In the genomic region with DNA sequence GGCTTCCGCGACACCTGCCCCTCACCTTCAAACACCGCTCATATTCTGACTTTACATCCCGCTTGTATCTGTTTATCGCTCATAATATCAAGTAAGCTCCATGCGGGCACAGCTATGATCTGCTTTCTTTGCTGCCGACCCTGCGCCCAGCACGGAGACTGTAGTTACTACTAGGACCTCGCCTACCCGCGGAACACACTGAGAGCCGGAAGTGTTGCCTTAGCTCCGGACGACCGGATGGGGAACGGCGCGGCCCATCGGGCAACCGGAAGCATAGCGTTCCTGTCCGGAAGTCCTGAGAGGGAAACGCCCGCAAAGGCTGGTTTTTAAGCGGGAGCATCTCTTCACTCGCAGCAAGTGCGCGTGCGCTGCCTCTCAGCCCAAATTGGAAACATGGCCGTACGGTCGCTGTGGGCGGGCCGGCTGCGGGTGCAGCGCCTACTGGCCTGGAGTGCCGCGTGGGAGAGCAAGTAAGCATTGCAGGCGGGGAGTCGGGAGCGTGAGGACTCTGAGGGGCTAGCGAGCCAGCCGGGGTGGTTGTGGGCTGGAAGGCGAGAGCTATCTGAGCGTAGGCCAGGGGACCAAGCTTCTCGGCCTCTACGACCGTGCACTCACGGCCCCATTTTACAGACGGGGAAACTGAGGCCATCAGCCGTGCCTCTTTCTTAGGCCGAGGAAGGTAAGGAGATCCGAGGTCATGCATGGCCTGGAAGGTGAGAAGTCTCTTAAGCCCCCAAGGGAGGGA, we compare ENCODE assay signal across 8 cellular contexts. TPM values are rescaled to one million over a fixed set of nuclear protein-coding genes. Genes with fewer than 3 reads are reported as not detected.
A peak's percentile ranks its signal among the peaks of the same experiment; 100 is the strongest.
DNase-seq lines count a peak whose midpoint lies in the region; ATAC-seq and TF ChIP-seq lines count a peak whose summit lies in the region.

A gene with protein sequence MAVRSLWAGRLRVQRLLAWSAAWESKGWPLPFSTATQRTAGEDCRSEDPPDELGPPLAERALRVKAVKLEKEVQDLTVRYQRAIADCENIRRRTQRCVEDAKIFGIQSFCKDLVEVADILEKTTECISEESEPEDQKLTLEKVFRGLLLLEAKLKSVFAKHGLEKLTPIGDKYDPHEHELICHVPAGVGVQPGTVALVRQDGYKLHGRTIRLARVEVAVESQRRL (plus strand): TSS at position 353 of the 745 bp plus-strand sequence. CDS start 41 bp downstream, at position 394.

- no peak for TF ChIP-seq CTCF in C4-2B (conservative IDR thresholded peaks at IDR 0.05)
- peak in 41 of 56 donors; percentile 2 to 61 (median 33) for TF ChIP-seq CTCF in dorsolateral prefrontal cortex (IDR thresholded peaks at IDR 0.05 in 54 of 56, conservative IDR thresholded peaks at IDR 0.05 in 2 of 56; ENCODE audit: low read depth in 1 of 56, partially characterized antibody in 56 of 56)
- TF ChIP-seq CTCF in lower leg skin (IDR thresholded peaks at IDR 0.05): no peak

- H3K4me3 ChIP-seq in dorsolateral prefrontal cortex: peak within 1 kb of the TSS; percentile 64 to 98 (median 89)
- peak within 1 kb of the TSS; percentile 78 for H3K4me3 ChIP-seq in lower leg skin (ENCODE audit: low read depth, poor library complexity, severe bottlenecking)

- H3K27me3 ChIP-seq in dorsolateral prefrontal cortex: peaks cover 0 to 16% (median 0%) of the 10 kb centered on the region in 45 donors

- DNase-seq in NCI-H82 (lab: John Stamatoyannopoulos, UW) (peak; percentile 97), dorsolateral prefrontal cortex (peak; percentile 92 to 97 (median 96)), lower leg skin (ENCODE audit: low spot score in 2 of 2) (peak; percentile 94 to 98)
- peak; percentile 95 to 96 for DNase-seq in activated CD4-positive, alpha-beta T cell treated with anti-CD3 and anti-CD28 coated beads, Interleukin-2, amount 50 U/mL, for 48 hours
- DNase-seq in stimulated activated CD4-positive, alpha-beta T cell treated with anti-CD3 and anti-CD28 coated beads, Interleukin-4, amount 100 ng/mL, for 48 hours (ENCODE audit: low read depth in 2 of 2): peak; percentile 88 to 94

- intact Hi-C loops in dorsolateral prefrontal cortex (cut with DNase I) (loop anchor here (1.0 to 5.0 kb wide), 4 partner anchors 12 to 657 kb away; a partner anchor contains a TSS), lower leg skin (cut with DNase I; ENCODE audit: low total_unique reads) (no loop called here)

- H3K27ac ChIP-seq in C4-2B (peak within 1 kb of the TSS; percentile 89), dorsolateral prefrontal cortex (peak within 1 kb of the TSS; percentile 6 to 94 (median 84))

- WGBS in lower leg skin, 2 donors: 0 to 1% methylated on average over 47 to 50 of the region's 54 CpGs

- peak; percentile 95 for ATAC-seq in GM19372 (IDR thresholded peaks at IDR 0.05; ENCODE audit: low read depth, unreplicated experiment)
- ATAC-seq in HG03558 (IDR thresholded peaks at IDR 0.05; ENCODE audit: extremely low read depth, unreplicated experiment): peak; percentile 93

- TF ChIP-seq POLR2A in lower leg skin (IDR thresholded peaks at IDR 0.05): no peak

RNA-seq across cellular contexts. Expression of the gene that starts here (rescaled TPM):
- total RNA-seq in dorsolateral prefrontal cortex (10 to 100 TPM in 119 of 120 experiments, 1 to 10 TPM in 1; 9.0 to 25.3 (median 17.3) TPM), lower leg skin (10 to 100 TPM in 2 of 4 donors, 1 to 10 TPM in 2; 6.6 to 12.4 (median 10.2) TPM)

Comparison
In these comparisons a context has a peak if more than half of its experiments do, and no peak if none do; other contexts are left out.
1. Peak in every context shown above with its lines: DNase-seq, ATAC-seq, H3K4me3 ChIP-seq and H3K27ac ChIP-seq.
2. CTCF ChIP-seq: peak in dorsolateral prefrontal cortex (41 of 56); none in C4-2B (single experiment) and lower leg skin (0 of 3).